Comparison of ENCODE assay signal across 8 cellular contexts in genomic region chr19:38389101-38389925, GRCh38. TPM values are rescaled to one million over a fixed set of nuclear protein-coding genes. Genes with fewer than 3 reads are reported as not detected.
DNase-seq lines count a peak whose midpoint lies in the region; ATAC-seq lines count a peak whose summit lies in the region.

No MANE protein-coding gene starts in this region.

- peak overlapping the region; percentile 78 for H3K4me3 ChIP-seq in iPS-11a (ENCODE audit: low read depth, low read length)

- no peaks in the 10 kb centered on the region for H3K9me3 Mint-ChIP-seq in activated naive CD8-positive, alpha-beta T cell treated with anti-CD3 and anti-CD28 coated beads, Interleukin-2, amount 10 ng/mL, durations not matched to agents 7 days and 5 days
- H3K9me3 Mint-ChIP-seq in stimulated activated naive CD8-positive, alpha-beta T cell treated with anti-CD3 and anti-CD28 coated beads, Interleukin-15, amount 100 ng/mL, for 72 hours, result no peaks in the 10 kb centered on the region

- H3K4me1 Mint-ChIP-seq in activated naive CD8-positive, alpha-beta T cell treated with anti-CD3 and anti-CD28 coated beads, Interleukin-2, amount 10 ng/mL, durations not matched to agents 7 days and 5 days, result peaks cover 14% of the 10 kb centered on the region
- H3K4me1 Mint-ChIP-seq in stimulated activated naive CD8-positive, alpha-beta T cell treated with anti-CD3 and anti-CD28 coated beads, Interleukin-15, amount 100 ng/mL, for 72 hours, result peaks cover 49% of the 10 kb centered on the region

- POLR2A ChIA-PET in activated naive CD8-positive, alpha-beta T cell treated with anti-CD3 and anti-CD28 coated beads, Interleukin-2, amount 10 ng/mL, durations not matched to agents 7 days and 5 days (lab: Charles Lee), result interaction anchor here (0.5 to 1.1 kb wide), 2 partner anchors 15 to 125 kb away, joined by 3 to 5 read pairs; partner anchors contain the start of gene PSMD8

- H3K27ac Mint-ChIP-seq in activated naive CD8-positive, alpha-beta T cell treated with anti-CD3 and anti-CD28 coated beads, Interleukin-2, amount 10 ng/mL, durations not matched to agents 7 days and 5 days, result no peak overlapping the region
- H3K27ac Mint-ChIP-seq in stimulated activated naive CD8-positive, alpha-beta T cell treated with anti-CD3 and anti-CD28 coated beads, Interleukin-15, amount 100 ng/mL, for 72 hours, result no peak overlapping the region

- peaks cover 44% of the 10 kb centered on the region for H3K27me3 Mint-ChIP-seq in activated naive CD8-positive, alpha-beta T cell treated with anti-CD3 and anti-CD28 coated beads, Interleukin-2, amount 10 ng/mL, durations not matched to agents 7 days and 5 days
- peaks cover 68% of the 10 kb centered on the region for H3K27me3 Mint-ChIP-seq in stimulated activated naive CD8-positive, alpha-beta T cell treated with anti-CD3 and anti-CD28 coated beads, Interleukin-15, amount 100 ng/mL, for 72 hours

- peak overlapping the region; percentile 15 for H3K4me3 Mint-ChIP-seq in activated naive CD8-positive, alpha-beta T cell treated with anti-CD3 and anti-CD28 coated beads, Interleukin-2, amount 10 ng/mL, durations not matched to agents 7 days and 5 days
- H3K4me3 Mint-ChIP-seq in stimulated activated naive CD8-positive, alpha-beta T cell treated with anti-CD3 and anti-CD28 coated beads, Interleukin-15, amount 100 ng/mL, for 72 hours, result peak overlapping the region; percentile 61 to 66

- peaks cover 13% of the 10 kb centered on the region for H3K36me3 Mint-ChIP-seq in activated naive CD8-positive, alpha-beta T cell treated with anti-CD3 and anti-CD28 coated beads, Interleukin-2, amount 10 ng/mL, durations not matched to agents 7 days and 5 days

- DNase-seq in CD1c-positive myeloid dendritic cell (ENCODE audit: extremely low spot score) (peak; percentile 25), HPDE6-E6E7 (ENCODE audit: extremely low spot score) (peak; percentile 73), SHP77 treated with DMSO at 0.1 percent for 48 hours (lab: John Stamatoyannopoulos, UW) (no peak)
- no peak for DNase-seq in activated naive CD8-positive, alpha-beta T cell treated with anti-CD3 and anti-CD28 coated beads, Interleukin-2, amount 10 ng/mL, durations not matched to agents 7 days and 5 days
- DNase-seq in stimulated activated naive CD8-positive, alpha-beta T cell treated with anti-CD3 and anti-CD28 coated beads, Interleukin-15, amount 100 ng/mL, for 72 hours, result no peak

- no peak for ATAC-seq in activated naive CD8-positive, alpha-beta T cell treated with anti-CD3 and anti-CD28 coated beads, Interleukin-2, amount 10 ng/mL, durations not matched to agents 7 days and 5 days (ENCODE audit: low read depth)
- ATAC-seq in stimulated activated naive CD8-positive, alpha-beta T cell treated with anti-CD3 and anti-CD28 coated beads, Interleukin-15, amount 100 ng/mL, for 72 hours, result no peak
- ATAC-seq in GM19351 (IDR thresholded peaks at IDR 0.05; ENCODE audit: unreplicated experiment) (no peak), HG03460 (IDR thresholded peaks at IDR 0.05; ENCODE audit: unreplicated experiment) (no peak)

RNA-seq across cellular contexts. Expression of gene SPRED3, which starts 0.8 kb away (rescaled TPM):
- 1 to 10 TPM; 1.8 to 2.6 TPM for total RNA-seq in activated naive CD8-positive, alpha-beta T cell treated with anti-CD3 and anti-CD28 coated beads, Interleukin-2, amount 10 ng/mL, durations not matched to agents 7 days and 5 days

RNA-seq across cellular contexts. Expression of gene GGN, which starts 1.5 kb away (rescaled TPM):
- not detected for total RNA-seq in activated naive CD8-positive, alpha-beta T cell treated with anti-CD3 and anti-CD28 coated beads, Interleukin-2, amount 10 ng/mL, durations not matched to agents 7 days and 5 days

RNA-seq across cellular contexts. Expression of gene FAM98C, which starts 13.6 kb away (rescaled TPM):
- 10 to 100 TPM; 32.5 to 37.7 TPM for total RNA-seq in activated naive CD8-positive, alpha-beta T cell treated with anti-CD3 and anti-CD28 coated beads, Interleukin-2, amount 10 ng/mL, durations not matched to agents 7 days and 5 days

RNA-seq across cellular contexts. Expression of gene PSMD8, which starts 14.9 kb away (rescaled TPM):
- total RNA-seq in activated naive CD8-positive, alpha-beta T cell treated with anti-CD3 and anti-CD28 coated beads, Interleukin-2, amount 10 ng/mL, durations not matched to agents 7 days and 5 days, result 100 to 1,000 TPM; 127 to 131 TPM

RNA-seq across cellular contexts. Expression of gene RASGRP4, which starts 36.7 kb away (rescaled TPM):
- total RNA-seq in activated naive CD8-positive, alpha-beta T cell treated with anti-CD3 and anti-CD28 coated beads, Interleukin-2, amount 10 ng/mL, durations not matched to agents 7 days and 5 days, result under 1 TPM; 0.31 to 0.80 TPM

Comparison
In these comparisons a context has a peak if more than half of its experiments do, and no peak if none do; other contexts are left out.
1. DNase-seq: peak in CD1c-positive myeloid dendritic cell (single experiment) and HPDE6-E6E7 (single experiment); none in activated naive CD8-positive, alpha-beta T cell treated with anti-CD3 and anti-CD28 coated beads, Interleukin-2, amount 10 ng/mL, durations not matched to agents 7 days and 5 days (single experiment), stimulated activated naive CD8-positive, alpha-beta T cell treated with anti-CD3 and anti-CD28 coated beads, Interleukin-15, amount 100 ng/mL, for 72 hours (0 of 2) and SHP77 treated with DMSO at 0.1 percent for 48 hours (single experiment).